In genomic region chr16:48812856-48813255, GRCh38 we compare ENCODE assay signal across 19 cellular contexts.
"Had no signal": no experiment of that assay in that cellular context is flagged by ENCODE, and none has a peak within 500 bp of the region (broad histone marks: within the 10 kb centered on the region; RNA-seq: fewer than 3 reads in every experiment).

No MANE protein-coding gene starts in this region.

- H3K9me3 ChIP-seq: esophagus squamous epithelium, gastrocnemius medialis, heart right ventricle, left lung, lower lobe of right lung, mucosa of descending colon had no signal

- ATAC-seq: gastrocnemius medialis; left lung; left ventricle myocardium superior; lower lobe of right lung; mucosa of descending colon; naive thymus-derived CD8-positive, alpha-beta T cell had no signal

- H3K27ac ChIP-seq: coronary artery, dorsolateral prefrontal cortex, esophagus squamous epithelium, gastrocnemius medialis, heart right ventricle, left lung, lower lobe of right lung had no signal

- H3K4me3 ChIP-seq: coronary artery, dorsolateral prefrontal cortex, esophagus squamous epithelium, gastrocnemius medialis, heart right ventricle, left lung, lower lobe of right lung, mucosa of descending colon had no signal

- H3K36me3 ChIP-seq: esophagus squamous epithelium, gastrocnemius medialis, heart right ventricle, left lung, lower lobe of right lung had no signal

- DNase-seq: dermis blood vessel endothelial cell; dorsolateral prefrontal cortex; effector CD4-positive, alpha-beta T cell; effector memory CD4-positive, alpha-beta T cell; esophagus squamous epithelium; foreskin fibroblast; foreskin melanocyte; gastrocnemius medialis; heart right ventricle; hippocampal formation; left cardiac atrium; left lung; left ventricle myocardium superior; lower lobe of right lung; mesenchymal stem cell; mucosa of descending colon; naive B cell; naive thymus-derived CD8-positive, alpha-beta T cell had no signal

- H3K4me1 ChIP-seq: gastrocnemius medialis, left lung, lower lobe of right lung had no signal
